ENCODE assay signal across 18 cellular contexts in the genomic region with DNA sequence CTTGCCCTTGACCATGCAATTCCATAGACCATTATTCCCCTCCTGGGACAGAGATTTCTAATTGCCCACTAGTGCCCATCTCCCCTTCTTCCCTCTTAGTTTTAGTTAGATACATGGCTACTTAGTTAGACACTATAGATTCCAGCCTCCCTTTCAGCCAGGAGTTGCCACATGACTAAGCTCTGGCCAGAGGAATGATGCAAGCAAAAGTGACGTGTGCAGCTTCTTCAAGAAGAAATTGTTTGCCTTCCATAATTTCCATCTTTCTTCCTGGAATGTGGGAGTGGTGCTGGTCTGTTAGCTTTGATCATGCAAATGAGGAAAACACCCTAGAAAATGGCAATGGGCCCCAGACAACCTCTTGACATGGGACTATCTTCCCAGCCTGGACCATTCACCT. TPM values are rescaled to one million over a fixed set of nuclear protein-coding genes. Genes with fewer than 3 reads are reported as not detected.
DNase-seq lines count a peak whose midpoint lies in the region; ATAC-seq, FAIRE-seq and TF ChIP-seq lines count a peak whose summit lies in the region.
"Had no signal": no experiment of that assay in that cellular context is flagged by ENCODE, and none has a peak within 500 bp of the region (broad histone marks: within the 10 kb centered on the region; RNA-seq: fewer than 3 reads in every experiment).

No MANE protein-coding gene starts in this region.

- FAIRE-seq in H1 (lab: Jason Lieb, UNC) (no peak), small intestine (lab: Jason Lieb, UNC) (no peak)
- FAIRE-seq: G401.6 had no signal

- no peak for TF ChIP-seq POLR2A in H1 (IDR thresholded peaks at IDR 0.05; ENCODE audit: control extremely low read depth in 1 of 2, low read depth in 2 of 2, low read length in 2 of 2)

- intact Hi-C loops in Calu3 (cut with micrococcal nuclease; ENCODE audit: unreplicated experiment) = no loop called here

- H2BK12ac ChIP-seq in H1 (ENCODE audit: low read depth, low read length) = no peak overlapping the region

- no peaks in the 10 kb centered on the region for H3K9me3 Mint-ChIP-seq in Calu3 (ENCODE audit: low read depth, unreplicated experiment)
- H3K9me3 Mint-ChIP-seq: CD4-positive, alpha-beta memory T cell had no signal

- no peaks in the 10 kb centered on the region for H3K79me1 ChIP-seq in H1 (ENCODE audit: low read depth, low read length)

- 72% methylated on average over 1 of the region's 1 CpG; no CpG with 5 or more reads in 1 of the 2 experiments for WGBS in H1 (ENCODE audit: extremely low coverage in 1 of 2, insufficient coverage in 1 of 2, insufficient read length in 1 of 2, insufficient replicate concordance in 2 of 2, low coverage in 1 of 2, low lambda C conversion rate in 2 of 2, missing lambda C conversion rate in 1 of 2), 2 experiments
- 30 to 46% (median 43%) methylated on average over 1 of the region's 1 CpG for WGBS in small intestine, 3 donors

- H3K4ac ChIP-seq in H1 (replicated peaks; ENCODE audit: insufficient read length, low read depth, low read length) = no peak overlapping the region

- POLR2A ChIA-PET in H1 (lab: Charles Lee; ENCODE audit: partially characterized antibody) = no interaction called here

- no peak overlapping the region for H2BK120ac ChIP-seq in H1 (replicated peaks; ENCODE audit: low read depth, low read length)

- H4K20me1 ChIP-seq in H1 (replicated peaks in 1 of 2; ENCODE audit: control insufficient read depth in 1 of 2, insufficient read depth in 2 of 2, low read length in 2 of 2) = no peaks in the 10 kb centered on the region

- no peak overlapping the region for H3K4me3 Mint-ChIP-seq in Calu3 (ENCODE audit: low read depth, unreplicated experiment)
- H3K4me3 Mint-ChIP-seq: CD4-positive, alpha-beta memory T cell had no signal

- DNase-seq in Calu3 = peak; percentile 9
- peak; percentile 18 for DNase-seq in M059J (ENCODE audit: low read depth)
- no peak for DNase-seq in H1 (ENCODE audit: low read depth in 1 of 2, low spot score in 2 of 2)
- DNase-seq in non-pigmented ciliary epithelial cell (ENCODE audit: low read depth) = peak; percentile 57
- DNase-seq in stimulated activated CD4-positive, alpha-beta T cell treated with anti-CD3 and anti-CD28 coated beads, Interleukin-2, amount 100 ng/mL, for 48 hours = no peak
- DNase-seq in small intestine = no peak
- DNase-seq in DMS53 (lab: John Stamatoyannopoulos, UW) = no peak
- DNase-seq: activated CD8-positive, alpha-beta memory T cell treated with anti-CD3 and anti-CD28 coated beads for 24 hours; activated effector memory CD4-positive, alpha-beta T cell treated with anti-CD3 and anti-CD28 coated beads, Interleukin-2, amount 50 U/mL, for 16 hours; CD4-positive, alpha-beta memory T cell; heart left ventricle; left cardiac atrium; NCI-H1092 treated with DMSO at 0.1 percent for 48 hours; stimulated activated CD4-positive, alpha-beta T cell treated with anti-CD3 and anti-CD28 coated beads, Interleukin-12 subunit alpha, Interleukin-12 subunit beta, amount 100 ng/mL, for 4 hours had no signal

- no peak overlapping the region for H2BK5ac ChIP-seq in H1 (ENCODE audit: low read depth, low read length)

- H3K36me3 Mint-ChIP-seq in Calu3 (ENCODE audit: insufficient read depth, unreplicated experiment) = peaks cover 6% of the 10 kb centered on the region
- H3K36me3 Mint-ChIP-seq: CD4-positive, alpha-beta memory T cell had no signal

- no peak overlapping the region for H3K14ac ChIP-seq in H1 (ENCODE audit: insufficient read length)

- no peak overlapping the region for H3K4me3 ChIP-seq in H1 (ENCODE audit: extremely low read depth in 1 of 4, insufficient read depth in 2 of 4, low read depth in 3 of 4, low read length in 4 of 4)
- no peak overlapping the region for H3K4me3 ChIP-seq in small intestine (ENCODE audit: low read depth in 1 of 2, low read length in 2 of 2)
- H3K4me3 ChIP-seq: heart left ventricle, suprapubic skin had no signal

- H3K9me3 ChIP-seq in H1 (ENCODE audit: insufficient read depth in 2 of 2, low read depth in 1 of 2, low read length in 1 of 2) = no peaks in the 10 kb centered on the region
- no peaks in the 10 kb centered on the region for H3K9me3 ChIP-seq in small intestine (ENCODE audit: control insufficient read depth, low read depth)
- H3K9me3 ChIP-seq: heart left ventricle, suprapubic skin had no signal

- H3K4me1 Mint-ChIP-seq in Calu3 (ENCODE audit: low read depth, unreplicated experiment) = peaks cover 10% of the 10 kb centered on the region

- H3K23me2 ChIP-seq in H1 (ENCODE audit: low read depth, low read length) = 0 out of 2 replicates have a peak, but pooled peaks cover 1% of the 10 kb centered on the region

- H3K27ac ChIP-seq in H1 (ENCODE audit: low read depth, low read length) = no peak overlapping the region
- no peak overlapping the region for H3K27ac ChIP-seq in small intestine (ENCODE audit: low read depth in 1 of 2, low read length in 1 of 2)
- H3K27ac ChIP-seq: heart left ventricle, suprapubic skin, VCaP had no signal

- no peak overlapping the region for H3K4me2 ChIP-seq in H1 (ENCODE audit: insufficient read depth in 1 of 2, low read depth in 2 of 2, low read length in 2 of 2)

- peak overlapping the region; percentile 27 for H3K27ac Mint-ChIP-seq in Calu3 (ENCODE audit: unreplicated experiment)
- H3K27ac Mint-ChIP-seq: CD4-positive, alpha-beta memory T cell had no signal

- H3K27me3 Mint-ChIP-seq in Calu3 (ENCODE audit: unreplicated experiment) = peaks cover 55% of the 10 kb centered on the region

- no peak for TF ChIP-seq EP300 in H1 (IDR thresholded peaks at IDR 0.05; ENCODE audit: borderline replicate concordance in 1 of 2, low read depth in 2 of 2, low read length in 2 of 2)

- no peak for TF ChIP-seq RAD21 in H1 (IDR thresholded peaks at IDR 0.05 in 1 of 2, conservative IDR thresholded peaks at IDR 0.05 in 1 of 2; ENCODE audit: low read depth in 2 of 2, low read length in 2 of 2)

- H4K91ac ChIP-seq in H1 (replicated peaks; ENCODE audit: insufficient read length, low read length) = no peak overlapping the region

- H3K56ac ChIP-seq in H1 (replicated peaks; ENCODE audit: insufficient read length, low read depth, low read length) = no peak overlapping the region

- ATAC-seq in HG03095 (IDR thresholded peaks at IDR 0.05; ENCODE audit: unreplicated experiment) = no peak
- ATAC-seq: heart left ventricle had no signal

- 0 out of 2 replicates have a peak overlapping the region, but pooled peaks have one; percentile 24 for H2AK5ac ChIP-seq in H1 (ENCODE audit: low read depth, low read length)

- TF ChIP-seq CTCF in Calu3 (IDR thresholded peaks at IDR 0.05; ENCODE audit: unreplicated experiment) = no peak
- no peak for TF ChIP-seq CTCF in H1 (IDR thresholded peaks at IDR 0.05; ENCODE audit: control extremely low read depth in 1 of 3, insufficient read depth in 1 of 3, low read depth in 1 of 3, low read length in 3 of 3)

- BruUV-seq in Calu3 (replicated peaks; lab: Mats Ljungman, UMichigan) = no TSS peak

- H3K23ac ChIP-seq in H1 (ENCODE audit: insufficient read length) = no peak overlapping the region

- no peak overlapping the region for H3K18ac ChIP-seq in H1 (ENCODE audit: extremely low read depth, low read length)

- H3K27me3 ChIP-seq in H1 (replicated peaks in 1 of 4; ENCODE audit: control insufficient read depth in 3 of 4, extremely low read depth in 1 of 4, insufficient read depth in 3 of 4, low read length in 3 of 4) (no peaks in the 10 kb centered on the region), small intestine (ENCODE audit: control insufficient read depth in 2 of 2, insufficient read depth in 2 of 2, low read length in 2 of 2) (peaks cover 0 to 5% of the 10 kb centered on the region in 2 donors)

- CTCF ChIA-PET in Calu3 (lab: Charles Lee) (interaction anchor here (0.6 to 1.1 kb wide), 3 partner anchors 13 to 1814 kb away, joined by 3 read pairs; no protein-coding TSS in a partner anchor), H1 (lab: Charles Lee; ENCODE audit: partially characterized antibody) (interaction anchor here (1.1 to 6.3 kb wide), 2 partner anchors 19 to 54 kb away, joined by 3 to 96 read pairs; partner anchors contain the start of gene CCDC177)

- no peak overlapping the region for H2BK15ac ChIP-seq in H1 (ENCODE audit: low read length)

- no peak overlapping the region for H4K5ac ChIP-seq in H1 (ENCODE audit: insufficient read length, low read depth, low read length)

- H3K9ac ChIP-seq in H1 (replicated peaks in 1 of 4; ENCODE audit: extremely low read depth in 1 of 4, low read depth in 3 of 4, low read length in 3 of 4) = no peak overlapping the region

- H2BK20ac ChIP-seq in H1 (ENCODE audit: low read length) = no peak overlapping the region

- H3K4me1 ChIP-seq in H1 (replicated peaks in 1 of 4; ENCODE audit: control insufficient read depth in 3 of 4, insufficient read depth in 4 of 4, low read length in 3 of 4) = peaks cover 0 to 9% (median 3%) of the 10 kb centered on the region in 4 experiments; a peak in 4 of 7 replicates
- no peaks in the 10 kb centered on the region for H3K4me1 ChIP-seq in small intestine (ENCODE audit: control insufficient read depth in 2 of 2, insufficient read depth in 1 of 2, low read depth in 1 of 2, low read length in 1 of 2)
- H3K4me1 ChIP-seq: heart left ventricle had no signal

- no peak overlapping the region for H4K8ac ChIP-seq in H1 (ENCODE audit: extremely low read depth, insufficient read depth, low read length)

- H3K36me3 ChIP-seq in H1 (ENCODE audit: control insufficient read depth in 2 of 4, insufficient read depth in 4 of 4, low read length in 3 of 4) (no peaks in the 10 kb centered on the region), small intestine (ENCODE audit: control insufficient read depth in 2 of 2, insufficient read depth in 2 of 2, low read length in 2 of 2) (no peaks in the 10 kb centered on the region)
- H3K36me3 ChIP-seq: heart left ventricle, suprapubic skin had no signal

- no peak overlapping the region for H2AFZ ChIP-seq in H1 (ENCODE audit: low read length)

- no peaks in the 10 kb centered on the region for H3K79me2 ChIP-seq in H1 (ENCODE audit: control insufficient read depth in 1 of 2, insufficient read depth in 2 of 2, low read length in 2 of 2)

RNA-seq across cellular contexts. Expression of gene CCDC177, which starts 21.4 kb away (rescaled TPM):
- not detected in 2 replicates for total RNA-seq in Calu3 (2022)
- not detected in 2 replicates for total RNA-seq in M059J (2014; rRNA removed; shearing (Covaris generic))
- total RNA-seq in H1 (2021; fragmentation: NEBNext Ultra II Directional; extraction: Animal tissue kit (Norgen Biotek cat#: 25700)) = 2.8 and 2.9 TPM in 2 replicates
- 0.62 and 1.4 TPM in 2 replicates for polyA plus RNA-seq in H1 (2011; rRNA removed)
- polyA plus RNA-seq in H1 (2011; cell fraction: cytosol; rRNA removed) = 0.93 TPM
- polyA plus RNA-seq in H1 (2011; cell fraction: nucleus; rRNA removed) = 2.1 TPM
- 2.0 to 2.3 TPM (median 2.1 TPM) in 4 replicates for polyA plus RNA-seq in H1 (2012, experiment 1 of 2)
- polyA plus RNA-seq in H1 (2012, experiment 2 of 2) = 1.7 TPM
- polyA plus RNA-seq in H1 (2013, experiment 1 of 2) = 1.4 TPM
- polyA plus RNA-seq in H1 (2013, experiment 2 of 2) = 1.2 TPM
- 1.8 and 2.2 TPM in 2 replicates for polyA minus RNA-seq in H1 (2011; rRNA and poly(A)+ RNA removed)
- polyA minus RNA-seq in H1 (2011; cell fraction: cytosol; rRNA and poly(A)+ RNA removed) = 1.9 TPM
- 6.2 TPM for polyA minus RNA-seq in H1 (2011; cell fraction: nucleus; rRNA and poly(A)+ RNA removed)
- under 1 TPM in 1 of 3 donors, not detected in 2; 0.03 TPM for polyA plus RNA-seq in small intestine
- total RNA-seq: CD4-positive, alpha-beta memory T cell; heart left ventricle; left cardiac atrium had no signal
- polyA plus RNA-seq: CD4-positive, alpha-beta memory T cell had no signal

RNA-seq across cellular contexts. Expression of gene SUSD6, which starts 58.2 kb away (rescaled TPM):
- 44.7 and 45.5 TPM in 2 replicates for total RNA-seq in Calu3 (2022)
- total RNA-seq in M059J (2014; rRNA removed; shearing (Covaris generic)) = 7.2 and 8.6 TPM in 2 replicates
- 3.8 and 5.1 TPM in 2 replicates for total RNA-seq in H1 (2021; fragmentation: NEBNext Ultra II Directional; extraction: Animal tissue kit (Norgen Biotek cat#: 25700))
- 2.9 and 3.0 TPM in 2 replicates for polyA plus RNA-seq in H1 (2011; rRNA removed)
- 2.6 TPM for polyA plus RNA-seq in H1 (2011; cell fraction: cytosol; rRNA removed)
- polyA plus RNA-seq in H1 (2011; cell fraction: nucleus; rRNA removed) = 6.3 TPM
- polyA plus RNA-seq in H1 (2012, experiment 1 of 2) = 3.2 to 5.3 TPM (median 4.4 TPM) in 4 replicates
- 3.6 TPM for polyA plus RNA-seq in H1 (2012, experiment 2 of 2)
- polyA plus RNA-seq in H1 (2013, experiment 1 of 2) = 2.8 TPM
- 3.2 TPM for polyA plus RNA-seq in H1 (2013, experiment 2 of 2)
- 4.4 and 5.8 TPM in 2 replicates for polyA minus RNA-seq in H1 (2011; rRNA and poly(A)+ RNA removed)
- polyA minus RNA-seq in H1 (2011; cell fraction: cytosol; rRNA and poly(A)+ RNA removed) = 4.8 TPM
- 5.9 TPM for polyA minus RNA-seq in H1 (2011; cell fraction: nucleus; rRNA and poly(A)+ RNA removed)
- 10 to 100 TPM; 14.3 to 18.8 (median 14.5) TPM for polyA plus RNA-seq in small intestine

Comparison
In these comparisons a context has a peak if more than half of its experiments do, and no peak if none do; other contexts are left out.
1. DNase-seq: peak in Calu3 (single experiment), M059J (single experiment) and non-pigmented ciliary epithelial cell (single experiment); none in H1 (0 of 2), stimulated activated CD4-positive, alpha-beta T cell treated with anti-CD3 and anti-CD28 coated beads, Interleukin-2, amount 100 ng/mL, for 48 hours (0 of 2), small intestine (single experiment) and DMS53 (single experiment).